20 cellular contexts compared by ENCODE assay signal in genomic region chr5:151572657-151573368, GRCh38. TPM values are rescaled to one million over a fixed set of nuclear protein-coding genes. Genes with fewer than 3 reads are reported as not detected.
"Had no signal": no experiment of that assay in that cellular context is flagged by ENCODE, and none has a peak within 500 bp of the region (broad histone marks: within the 10 kb centered on the region; RNA-seq: fewer than 3 reads in every experiment).

No MANE protein-coding gene starts in this region.

- H3K27me3 ChIP-seq: sigmoid colon, stomach had no signal

- H3K9me3 ChIP-seq: sigmoid colon, stomach, thoracic aorta had no signal

- H3K27ac ChIP-seq: sigmoid colon, stomach, thoracic aorta, WERI-Rb-1 had no signal

- H3K4me3 ChIP-seq: lung, sigmoid colon, stomach, thoracic aorta had no signal

- H3K36me3 ChIP-seq: sigmoid colon, stomach, thoracic aorta, WERI-Rb-1 had no signal

- ATAC-seq: activated CD4-positive, alpha-beta T cell treated with anti-CD3 and anti-CD28 coated beads for 36 hours; activated CD8-positive, alpha-beta memory T cell treated with anti-CD3 and anti-CD28 coated beads, Interleukin-2, amount 10 ng/mL, durations not matched to agents 7 days and 5 days; activated naive CD8-positive, alpha-beta T cell treated with anti-CD3 and anti-CD28 coated beads, Interleukin-2, amount 50 U/mL, for 24 hours; left cardiac atrium had no signal

- H3K4me1 ChIP-seq: stomach had no signal

- DNase-seq: activated CD4-positive, alpha-beta memory T cell treated with anti-CD3 and anti-CD28 coated beads for 36 hours; activated CD4-positive, alpha-beta T cell treated with anti-CD3 and anti-CD28 coated beads for 36 hours; activated CD8-positive, alpha-beta memory T cell treated with anti-CD3 and anti-CD28 coated beads, Interleukin-2, amount 10 ng/mL, durations not matched to agents 7 days and 5 days; activated naive CD4-positive, alpha-beta T cell treated with anti-CD3 and anti-CD28 coated beads for 36 hours; activated naive CD8-positive, alpha-beta T cell treated with anti-CD3 and anti-CD28 coated beads, Interleukin-2, amount 50 U/mL, for 24 hours; activated T-cell treated with anti-CD3 and anti-CD28 coated beads, Interleukin-2, amount 50 U/mL, for 1 hour; aorta; dermis blood vessel endothelial cell; foreskin fibroblast; head of caudate nucleus; immature natural killer cell; left cardiac atrium; sigmoid colon; stimulated activated CD4-positive, alpha-beta T cell treated with anti-CD3 and anti-CD28 coated beads, Interleukin-12 subunit alpha, Interleukin-12 subunit beta, amount 100 ng/mL, for 4 hours; stimulated activated CD4-positive, alpha-beta T cell treated with anti-CD3 and anti-CD28 coated beads, Interleukin-2, amount 100 ng/mL, for 24 hours; stomach; WERI-Rb-1 had no signal

RNA-seq across cellular contexts. Expression of gene FAT2, which starts 18.3 kb away (rescaled TPM):
- total RNA-seq: activated CD4-positive, alpha-beta memory T cell treated with anti-CD3 and anti-CD28 coated beads for 36 hours; activated CD4-positive, alpha-beta T cell treated with anti-CD3 and anti-CD28 coated beads for 36 hours; activated CD8-positive, alpha-beta memory T cell treated with anti-CD3 and anti-CD28 coated beads, Interleukin-2, amount 10 ng/mL, durations not matched to agents 7 days and 5 days; activated naive CD4-positive, alpha-beta T cell treated with anti-CD3 and anti-CD28 coated beads for 36 hours; neural crest cell; sigmoid colon had no signal
- polyA plus RNA-seq: aorta, immature natural killer cell had no signal
